8 cellular contexts compared by ENCODE assay signal in genomic region chr12:1533205-1533601, GRCh38.
DNase-seq lines count a peak whose midpoint lies in the region; ATAC-seq and TF ChIP-seq lines count a peak whose summit lies in the region.

No MANE protein-coding gene starts in this region.

- POLR2A ChIA-PET in activated CD8-positive, alpha-beta T cell treated with anti-CD3 and anti-CD28 coated beads, Interleukin-2, amount 10 ng/mL, durations not matched to agents 7 days and 5 days (lab: Charles Lee): no interaction called here

- intact Hi-C loops in CD14-positive monocyte (cut with micrococcal nuclease): no loop called here

- DNase-seq in CD14-positive monocyte (ENCODE audit: low spot score): no peak
- peak; percentile 46 for DNase-seq in activated CD8-positive, alpha-beta T cell treated with anti-CD3 and anti-CD28 coated beads, Interleukin-2, amount 10 ng/mL, durations not matched to agents 7 days and 5 days
- DNase-seq in neural crest cell (ENCODE audit: low read depth, low spot score): no peak
- no peak for DNase-seq in HK-2 (ENCODE audit: unreplicated experiment)
- DNase-seq in stimulated activated naive CD4-positive, alpha-beta T cell treated with Interleukin-2 at 50 U/mL for 16 hours (lab: John Stamatoyannopoulos, UW): no peak

- H3K27ac Mint-ChIP-seq in CD14-positive monocyte (no peak overlapping the region), neural crest cell (ENCODE audit: unreplicated experiment) (no peak overlapping the region)
- H3K27ac Mint-ChIP-seq in activated CD8-positive, alpha-beta T cell treated with anti-CD3 and anti-CD28 coated beads, Interleukin-2, amount 10 ng/mL, durations not matched to agents 7 days and 5 days: no peak overlapping the region

- H3K4me1 Mint-ChIP-seq in CD14-positive monocyte (peaks cover 31% of the 10 kb centered on the region), neural crest cell (peaks cover 27% of the 10 kb centered on the region)
- H3K4me1 Mint-ChIP-seq in activated CD8-positive, alpha-beta T cell treated with anti-CD3 and anti-CD28 coated beads, Interleukin-2, amount 10 ng/mL, durations not matched to agents 7 days and 5 days (ENCODE audit: low read depth): peaks cover 38% of the 10 kb centered on the region

- H3K4me3 Mint-ChIP-seq in CD14-positive monocyte: peak overlapping the region; percentile 63 to 86
- peak overlapping the region; percentile 59 for H3K4me3 Mint-ChIP-seq in activated CD8-positive, alpha-beta T cell treated with anti-CD3 and anti-CD28 coated beads, Interleukin-2, amount 10 ng/mL, durations not matched to agents 7 days and 5 days
- peak overlapping the region; percentile 86 for H3K4me3 Mint-ChIP-seq in neural crest cell

- CTCF ChIA-PET in activated CD8-positive, alpha-beta T cell treated with anti-CD3 and anti-CD28 coated beads, Interleukin-2, amount 10 ng/mL, durations not matched to agents 7 days and 5 days (lab: Charles Lee): interaction anchor here (0.8 to 5.1 kb wide), 6 partner anchors 50 to 532 kb away, joined by 3 to 38 read pairs (median 6); no protein-coding TSS in a partner anchor

- H3K27me3 Mint-ChIP-seq in CD14-positive monocyte (ENCODE audit: low read depth in 3 of 3) (peaks cover 77 to 90% (median 86%) of the 10 kb centered on the region in 3 donors), neural crest cell (ENCODE audit: low read depth) (peaks cover 38% of the 10 kb centered on the region)
- H3K27me3 Mint-ChIP-seq in activated CD8-positive, alpha-beta T cell treated with anti-CD3 and anti-CD28 coated beads, Interleukin-2, amount 10 ng/mL, durations not matched to agents 7 days and 5 days (ENCODE audit: low read depth): peaks cover 70% of the 10 kb centered on the region

- H3K36me3 Mint-ChIP-seq in CD14-positive monocyte (peaks cover 7 to 9% of the 10 kb centered on the region in 2 donors), neural crest cell (ENCODE audit: low read depth) (no peaks in the 10 kb centered on the region)
- no peaks in the 10 kb centered on the region for H3K36me3 Mint-ChIP-seq in activated CD8-positive, alpha-beta T cell treated with anti-CD3 and anti-CD28 coated beads, Interleukin-2, amount 10 ng/mL, durations not matched to agents 7 days and 5 days (ENCODE audit: low read depth)

- H3K9me3 Mint-ChIP-seq in CD14-positive monocyte (peaks cover 0 to 21% (median 14%) of the 10 kb centered on the region in 7 donors), neural crest cell (no peaks in the 10 kb centered on the region)
- no peaks in the 10 kb centered on the region for H3K9me3 Mint-ChIP-seq in activated CD8-positive, alpha-beta T cell treated with anti-CD3 and anti-CD28 coated beads, Interleukin-2, amount 10 ng/mL, durations not matched to agents 7 days and 5 days (ENCODE audit: insufficient read depth)

- ATAC-seq in GM19023 (IDR thresholded peaks at IDR 0.05; ENCODE audit: unreplicated experiment) (peak; percentile 5), HG03432 (IDR thresholded peaks at IDR 0.05; ENCODE audit: unreplicated experiment) (peak; percentile 10), HG03139 (IDR thresholded peaks at IDR 0.05; ENCODE audit: unreplicated experiment) (no peak)
- peak; percentile 49 for ATAC-seq in activated CD8-positive, alpha-beta T cell treated with anti-CD3 and anti-CD28 coated beads, Interleukin-2, amount 10 ng/mL, durations not matched to agents 7 days and 5 days

- TF ChIP-seq CTCF in CD14-positive monocyte (IDR thresholded peaks at IDR 0.05) (no peak), neural crest cell (conservative IDR thresholded peaks at IDR 0.05) (no peak)
